In genomic region chr15:58491151-58491473, GRCh38 we compare ENCODE assay signal across 25 cellular contexts. TPM values are rescaled to one million over a fixed set of nuclear protein-coding genes. Genes with fewer than 3 reads are reported as not detected.
DNase-seq lines count a peak whose midpoint lies in the region; ATAC-seq, FAIRE-seq and TF ChIP-seq lines count a peak whose summit lies in the region.
"Had no signal": no experiment of that assay in that cellular context is flagged by ENCODE, and none has a peak within 500 bp of the region (broad histone marks: within the 10 kb centered on the region; RNA-seq: fewer than 3 reads in every experiment).

No MANE protein-coding gene starts in this region.

- no peak for ATAC-seq in T-helper 17 cell
- peak; percentile 71 for ATAC-seq in thoracic aorta (ENCODE audit: insufficient number of reproducible peaks, low FRiP score, low read depth)
- no peak for ATAC-seq in GM18909 (IDR thresholded peaks at IDR 0.05; ENCODE audit: poor library complexity, unreplicated experiment)
- ATAC-seq: foreskin keratinocyte had no signal

- H3K27me3 Mint-ChIP-seq in T-helper 17 cell: no peaks in the 10 kb centered on the region
- H3K27me3 Mint-ChIP-seq in nephron progenitor cell (ENCODE audit: low read depth, poor library complexity): peaks cover 5% of the 10 kb centered on the region
- H3K27me3 Mint-ChIP-seq: CD4-positive, CD25-positive, alpha-beta regulatory T cell had no signal

- no peak overlapping the region for H3K4me3 Mint-ChIP-seq in T-helper 17 cell
- no peak overlapping the region for H3K4me3 Mint-ChIP-seq in nephron progenitor cell
- H3K4me3 Mint-ChIP-seq: CD4-positive, CD25-positive, alpha-beta regulatory T cell had no signal

- H3K4me2 ChIP-seq in mammary epithelial cell (ENCODE audit: insufficient read depth, low read depth, low read length) (no peak overlapping the region), keratinocyte (ENCODE audit: control insufficient read depth, extremely low read depth, insufficient read depth, low read depth, low read length) (no peak overlapping the region), GM23248 (ENCODE audit: unreplicated experiment) (no peak overlapping the region)

- in situ Hi-C loops in mammary epithelial cell (cut with MboI; ENCODE audit: low sequenced_read_pairs in 2 of 2) (no loop called here), GM23248 (cut with MboI) (no loop called here)

- 51% methylated on average over 4 of the region's 4 CpGs for WGBS in mammary epithelial cell (ENCODE audit: low coverage, missing lambda C conversion rate)
- WGBS in GM23248 (ENCODE audit: low coverage in 1 of 2, low lambda C conversion rate in 2 of 2, missing lambda C conversion rate in 2 of 2), 2 experiments: 88 to 89% methylated on average over 4 of the region's 4 CpGs

- H3K27ac Mint-ChIP-seq in T-helper 17 cell (peak overlapping the region; percentile 24), nephron progenitor cell (no peak overlapping the region)
- H3K27ac Mint-ChIP-seq: CD4-positive, CD25-positive, alpha-beta regulatory T cell had no signal

- H3K4me3 ChIP-seq in mammary epithelial cell (replicated peaks in 1 of 3; ENCODE audit: insufficient read depth in 1 of 3, low read depth in 2 of 3, low read length in 3 of 3): no peak overlapping the region
- H3K4me3 ChIP-seq in keratinocyte (ENCODE audit: control insufficient read depth in 2 of 3, extremely low read depth in 1 of 3, insufficient read depth in 2 of 3, low read depth in 1 of 3, low read length in 3 of 3): no peak overlapping the region
- H3K4me3 ChIP-seq in thoracic aorta: no peak overlapping the region
- H3K4me3 ChIP-seq in GM23248: no peak overlapping the region
- H3K4me3 ChIP-seq: cardiac muscle cell, esophagus muscularis mucosa, sigmoid colon had no signal

- intact Hi-C loops in mammary epithelial cell (cut with micrococcal nuclease): no loop called here

- H3K9ac ChIP-seq in mammary epithelial cell (ENCODE audit: insufficient read depth, low read length): no peak overlapping the region
- H3K9ac ChIP-seq in keratinocyte (ENCODE audit: control insufficient read depth, extremely low read depth, insufficient read depth, low read length): no peak overlapping the region
- H3K9ac ChIP-seq in GM23248: no peak overlapping the region

- H2AFZ ChIP-seq in mammary epithelial cell (ENCODE audit: low read depth, low read length) (peak overlapping the region; percentile 84), keratinocyte (ENCODE audit: control insufficient read depth, low read length) (no peak overlapping the region), GM23248 (no peak overlapping the region)

- H4K20me1 ChIP-seq in mammary epithelial cell (ENCODE audit: insufficient read depth, low read length) (no peaks in the 10 kb centered on the region), keratinocyte (ENCODE audit: control insufficient read depth, extremely low read depth, insufficient read depth, low read length) (no peaks in the 10 kb centered on the region), GM23248 (ENCODE audit: insufficient read depth) (no peaks in the 10 kb centered on the region)

- H3K4me1 Mint-ChIP-seq in T-helper 17 cell: peaks cover 13% of the 10 kb centered on the region
- peaks cover 36% of the 10 kb centered on the region for H3K4me1 Mint-ChIP-seq in nephron progenitor cell

- no peak for DNase-seq in T-helper 17 cell
- DNase-seq in mammary epithelial cell: no peak
- no peak for DNase-seq in keratinocyte (ENCODE audit: low read depth, low spot score)
- DNase-seq in thoracic aorta (ENCODE audit: low spot score): peak; percentile 56
- DNase-seq in nephron progenitor cell: no peak
- no peak for DNase-seq in activated effector memory CD4-positive, alpha-beta T cell treated with Interleukin-2 at 50 U/mL for 16 hours
- no peak for DNase-seq in GM23248
- DNase-seq: activated CD4-positive, alpha-beta T cell treated with anti-CD3 and anti-CD28 coated beads, Interleukin-2, amount 50 U/mL, for 4 hours; activated CD4-positive, CD25-positive, alpha-beta regulatory T cell; activated CD8-positive, alpha-beta memory T cell treated with anti-CD3 and anti-CD28 coated beads, Interleukin-2, amount 50 U/mL, for 4 hours; activated naive CD4-positive, alpha-beta T cell treated with anti-CD3 and anti-CD28 coated beads, Interleukin-2, amount 50 U/mL, for 16 hours; CD4-positive, CD25-positive, alpha-beta regulatory T cell; cortex of kidney; foreskin keratinocyte; NCI-H1092; NCI-H1930; NK-92 treated with Interleukin-12 subunit alpha and Interleukin-12 subunit beta, amount 100 ng/mL, for 24 hours; sigmoid colon; stimulated activated naive CD4-positive, alpha-beta T cell had no signal

- H3K27ac ChIP-seq in mammary epithelial cell (ENCODE audit: insufficient read depth, low read depth, low read length) (no peak overlapping the region), keratinocyte (ENCODE audit: control insufficient read depth, insufficient read depth, low read length) (no peak overlapping the region), thoracic aorta (peak overlapping the region; percentile 82 to 90), GM23248 (no peak overlapping the region)
- H3K27ac ChIP-seq: cardiac muscle cell, esophagus muscularis mucosa, sigmoid colon had no signal

- H3F3A ChIP-seq in GM23248 (ENCODE audit: insufficient read depth): no peaks in the 10 kb centered on the region

- no peaks in the 10 kb centered on the region for H3K36me3 ChIP-seq in mammary epithelial cell (ENCODE audit: insufficient read depth, low read length)
- no peaks in the 10 kb centered on the region for H3K36me3 ChIP-seq in keratinocyte (ENCODE audit: control insufficient read depth in 2 of 2, extremely low read depth in 1 of 2, insufficient read depth in 2 of 2, low read length in 2 of 2)
- no peaks in the 10 kb centered on the region for H3K36me3 ChIP-seq in thoracic aorta
- no peaks in the 10 kb centered on the region for H3K36me3 ChIP-seq in GM23248 (ENCODE audit: low read depth)
- H3K36me3 ChIP-seq: cardiac muscle cell, esophagus muscularis mucosa, sigmoid colon had no signal

- no TSS peak for BruUV-seq in mammary epithelial cell (replicated peaks; lab: Mats Ljungman, UMichigan)

- H3K9me1 ChIP-seq in keratinocyte (ENCODE audit: control insufficient read depth, extremely low read depth, insufficient read depth, low read length): no peaks in the 10 kb centered on the region

- H3K4me1 ChIP-seq in mammary epithelial cell (ENCODE audit: insufficient read depth, low read length): peaks cover 7% of the 10 kb centered on the region
- H3K4me1 ChIP-seq in keratinocyte (ENCODE audit: control insufficient read depth, extremely low read depth, insufficient read depth, low read length): no peaks in the 10 kb centered on the region
- H3K4me1 ChIP-seq in thoracic aorta (ENCODE audit: control insufficient read depth in 1 of 2, low read depth in 2 of 2): peaks cover 8 to 43% of the 10 kb centered on the region in 2 donors
- H3K4me1 ChIP-seq in GM23248 (ENCODE audit: insufficient read depth): no peaks in the 10 kb centered on the region
- H3K4me1 ChIP-seq: foreskin keratinocyte, sigmoid colon had no signal

- H3K9me2 ChIP-seq in GM23248 (ENCODE audit: insufficient read depth): no peaks in the 10 kb centered on the region

- no peak for TF ChIP-seq CTCF in mammary epithelial cell (conservative IDR thresholded peaks at IDR 0.05 in 1 of 2, IDR thresholded peaks at IDR 0.05 in 1 of 2; ENCODE audit: extremely low read depth in 1 of 2, insufficient read depth in 1 of 2, low read depth in 1 of 2, low read length in 2 of 2)
- TF ChIP-seq CTCF in keratinocyte (optimal IDR thresholded peaks at IDR 0.05 in 1 of 3, IDR thresholded peaks at IDR 0.05 in 1 of 3, conservative IDR thresholded peaks at IDR 0.05 in 1 of 3; ENCODE audit: extremely low read depth in 1 of 3, insufficient read depth in 2 of 3, low read length in 3 of 3): no peak
- TF ChIP-seq CTCF in thoracic aorta (IDR thresholded peaks at IDR 0.05): no peak
- no peak for TF ChIP-seq CTCF in nephron progenitor cell (IDR thresholded peaks at IDR 0.05)

- peak; percentile 13 for FAIRE-seq in keratinocyte (lab: Jason Lieb, UNC)
- FAIRE-seq: D721Med had no signal

- H3K9me3 Mint-ChIP-seq in nephron progenitor cell: peaks cover 17% of the 10 kb centered on the region

- H3K9me3 ChIP-seq in T-helper 17 cell (ENCODE audit: control insufficient read depth, low read length, poor library complexity, severe bottlenecking) (peaks cover 4% of the 10 kb centered on the region), mammary epithelial cell (replicated peaks; ENCODE audit: insufficient read depth, low read length) (peaks cover 16% of the 10 kb centered on the region), keratinocyte (ENCODE audit: control insufficient read depth, low read depth, low read length) (peaks cover 3% of the 10 kb centered on the region), thoracic aorta (peaks cover 3% of the 10 kb centered on the region), GM23248 (ENCODE audit: low read depth) (no peaks in the 10 kb centered on the region)
- H3K9me3 ChIP-seq: sigmoid colon had no signal

- CTCF ChIA-PET in mammary epithelial cell (lab: Charles Lee; ENCODE audit: low non-redundant PET): no interaction called here

- H3K79me2 ChIP-seq in mammary epithelial cell (ENCODE audit: insufficient read depth, low read length) (no peaks in the 10 kb centered on the region), keratinocyte (ENCODE audit: control insufficient read depth, insufficient read depth, low read length) (no peaks in the 10 kb centered on the region), GM23248 (ENCODE audit: insufficient read depth) (no peaks in the 10 kb centered on the region)

- H3K27me3 ChIP-seq in mammary epithelial cell (ENCODE audit: insufficient read depth, low read length): no peaks in the 10 kb centered on the region
- H3K27me3 ChIP-seq in keratinocyte (ENCODE audit: control insufficient read depth, extremely low read depth, insufficient read depth, low read length): no peaks in the 10 kb centered on the region
- no peaks in the 10 kb centered on the region for H3K27me3 ChIP-seq in thoracic aorta (replicated peaks; ENCODE audit: insufficient read depth)
- H3K27me3 ChIP-seq in GM23248 (replicated peaks; ENCODE audit: insufficient read depth): no peaks in the 10 kb centered on the region
- H3K27me3 ChIP-seq: cardiac muscle cell, esophagus muscularis mucosa, foreskin keratinocyte, sigmoid colon had no signal

- H3K36me3 Mint-ChIP-seq in T-helper 17 cell (ENCODE audit: low read depth) (no peaks in the 10 kb centered on the region), nephron progenitor cell (ENCODE audit: low read depth) (no peaks in the 10 kb centered on the region)

- dilution Hi-C loops in mammary epithelial cell (cut with HindIII; ENCODE audit: low sequenced_read_pairs) (no loop called here), keratinocyte (cut with MboI; ENCODE audit: extremely low pct_ligation_motif_present, low sequenced_read_pairs) (no loop called here)

RNA-seq across cellular contexts. Expression of gene LIPC, which starts 59.3 kb away (rescaled TPM):
- 1 to 10 TPM; 1.0 to 3.2 TPM for total RNA-seq in T-helper 17 cell
- not detected for total RNA-seq in mammary epithelial cell
- polyA plus RNA-seq in mammary epithelial cell: not detected
- polyA minus RNA-seq in mammary epithelial cell: not detected
- not detected in 3 replicates for polyA plus RNA-seq in keratinocyte
- not detected for polyA plus RNA-seq in keratinocyte (2011; ENCODE audit: low read depth)
- polyA plus RNA-seq in keratinocyte (2011; cell fraction: cytosol; rRNA removed): not detected in 2 replicates
- not detected in 2 replicates for polyA plus RNA-seq in keratinocyte (2011; cell fraction: nucleus; rRNA removed)
- not detected in 2 replicates for polyA plus RNA-seq in keratinocyte (2012; ENCODE audit: low replicate concordance)
- not detected in 3 replicates for polyA minus RNA-seq in keratinocyte
- not detected for polyA minus RNA-seq in keratinocyte (2011; cell fraction: cytosol; rRNA and poly(A)+ RNA removed)
- polyA minus RNA-seq in keratinocyte (2011; cell fraction: nucleus; rRNA and poly(A)+ RNA removed): not detected in 2 replicates
- total RNA-seq in thoracic aorta: not detected
- 0.38 and 0.43 TPM in 2 replicates for total RNA-seq in GM23248 (2014; rRNA removed; shearing (Covaris generic))
- polyA plus RNA-seq in GM23248 (2016; fragmentation: Nextera tagmentation; extraction: Ambion mirVana): 0.63 and 1.1 TPM in 2 replicates
- total RNA-seq: cardiac muscle cell, foreskin keratinocyte, lung microvascular endothelial cell, temporal lobe had no signal
- polyA plus RNA-seq: cardiac muscle cell, foreskin keratinocyte had no signal

Comparison
In these comparisons a context has a peak if more than half of its experiments do, and no peak if none do; other contexts are left out.
1. H3K27ac ChIP-seq: peak in thoracic aorta (2 of 2); none in mammary epithelial cell (single experiment), keratinocyte (single experiment) and GM23248 (single experiment).